Comparison of ENCODE assay signal across 1 cellular context in genomic region chr16:15046692-15047376, GRCh38.
TF ChIP-seq lines count a peak whose summit lies in the region.

No MANE protein-coding gene starts in this region.

TF ChIP-seq in K562, 482 proteins besides CTCF, POLR2A, EP300 and RAD21 (continued from another document):
- TF ChIP-seq, protein P1, sequence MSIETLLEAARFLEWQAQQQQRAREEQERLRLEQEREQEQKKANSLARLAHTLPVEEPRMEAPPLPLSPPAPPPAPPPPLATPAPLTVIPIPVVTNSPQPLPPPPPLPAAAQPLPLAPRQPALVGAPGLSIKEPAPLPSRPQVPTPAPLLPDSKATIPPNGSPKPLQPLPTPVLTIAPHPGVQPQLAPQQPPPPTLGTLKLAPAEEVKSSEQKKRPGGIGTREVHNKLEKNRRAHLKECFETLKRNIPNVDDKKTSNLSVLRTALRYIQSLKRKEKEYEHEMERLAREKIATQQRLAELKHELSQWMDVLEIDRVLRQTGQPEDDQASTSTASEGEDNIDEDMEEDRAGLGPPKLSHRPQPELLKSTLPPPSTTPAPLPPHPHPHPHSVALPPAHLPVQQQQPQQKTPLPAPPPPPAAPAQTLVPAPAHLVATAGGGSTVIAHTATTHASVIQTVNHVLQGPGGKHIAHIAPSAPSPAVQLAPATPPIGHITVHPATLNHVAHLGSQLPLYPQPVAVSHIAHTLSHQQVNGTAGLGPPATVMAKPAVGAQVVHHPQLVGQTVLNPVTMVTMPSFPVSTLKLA (conservative IDR thresholded peaks at IDR 0.05) = no peak
- TF ChIP-seq, protein P2, sequence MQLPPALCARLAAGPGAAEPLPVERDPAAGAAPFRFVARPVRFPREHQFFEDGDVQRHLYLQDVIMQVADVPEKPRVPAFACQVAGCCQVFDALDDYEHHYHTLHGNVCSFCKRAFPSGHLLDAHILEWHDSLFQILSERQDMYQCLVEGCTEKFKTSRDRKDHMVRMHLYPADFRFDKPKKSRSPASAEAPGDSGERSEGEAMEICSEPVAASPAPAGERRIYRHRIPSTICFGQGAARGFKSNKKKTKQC (CRISPR knock-in tag; IDR thresholded peaks at IDR 0.05) = no peak
- TF ChIP-seq CBX1 (IDR thresholded peaks at IDR 0.05; ENCODE audit: low read depth) (no peak), NR2C2 (CRISPR knock-in tag; IDR thresholded peaks at IDR 0.05) (no peak), NR2C2 (tag; IDR thresholded peaks at IDR 0.05) (no peak), PURB (CRISPR knock-in tag; IDR thresholded peaks at IDR 0.05; ENCODE audit: low read depth) (no peak), SRSF7 (optimal IDR thresholded peaks at IDR 0.05; ENCODE audit: low read depth, low read length) (no peak), NBN (IDR thresholded peaks at IDR 0.05; ENCODE audit: low read depth) (no peak), FUS (optimal IDR thresholded peaks at IDR 0.05; ENCODE audit: low read depth, low read length) (no peak), JUN (IDR thresholded peaks at IDR 0.05; ENCODE audit: borderline replicate concordance, low read depth, low read length) (no peak), JUN (CRISPR knock-in tag; IDR thresholded peaks at IDR 0.05; ENCODE audit: borderline replicate concordance) (no peak), BACH1 (tag; IDR thresholded peaks at IDR 0.05) (no peak), KDM1A (IDR thresholded peaks at IDR 0.05) (peak in 1 of 2 experiments; percentile 55; a peak in 2 of 4 replicates), ZNF316 (IDR thresholded peaks at IDR 0.05) (peak; percentile 61), SMARCA5 (IDR thresholded peaks at IDR 0.05) (peak; percentile 76), MEF2D (tag; conservative IDR thresholded peaks at IDR 0.05; ENCODE audit: low read depth) (no peak), C11orf30 (IDR thresholded peaks at IDR 0.05; ENCODE audit: low read depth) (peak; percentile 45; the same call in 1 of the 2 replicates), ZNF408 (CRISPR knock-in tag; IDR thresholded peaks at IDR 0.05; ENCODE audit: low read depth) (no peak), ZNF512 (tag; IDR thresholded peaks at IDR 0.05) (no peak), ELF4 (CRISPR knock-in tag; IDR thresholded peaks at IDR 0.05) (no peak), ZNF384 (IDR thresholded peaks at IDR 0.05; ENCODE audit: low read depth, low read length) (peak; percentile 58; the same call in 1 of the 2 replicates), ZNF639 (CRISPR knock-in tag; conservative IDR thresholded peaks at IDR 0.05 in 1 of 2, IDR thresholded peaks at IDR 0.05 in 1 of 2) (no peak), CREM (IDR thresholded peaks at IDR 0.05; ENCODE audit: low read depth) (no peak), ADNP (tag; IDR thresholded peaks at IDR 0.05) (no peak), TEAD4 (IDR thresholded peaks at IDR 0.05; ENCODE audit: low read length) (no peak), TEAD4 (CRISPR knock-in tag; IDR thresholded peaks at IDR 0.05; ENCODE audit: borderline replicate concordance) (no peak), TRIM24 (IDR thresholded peaks at IDR 0.05) (no peak), HNRNPLL (IDR thresholded peaks at IDR 0.05; ENCODE audit: low read depth, low read length, poor library complexity, severe bottlenecking) (no peak), ZNF253 (CRISPR knock-in tag; conservative IDR thresholded peaks at IDR 0.05) (no peak), STAT5A (IDR thresholded peaks at IDR 0.05; ENCODE audit: borderline replicate concordance, low read length) (no peak), ZNF121 (CRISPR knock-in tag; conservative IDR thresholded peaks at IDR 0.05) (peak; percentile 99), ZNF263 (CRISPR knock-in tag; IDR thresholded peaks at IDR 0.05; ENCODE audit: borderline replicate concordance) (no peak), FOXA3 (CRISPR knock-in tag; conservative IDR thresholded peaks at IDR 0.05 in 1 of 2, IDR thresholded peaks at IDR 0.05 in 1 of 2) (no peak)
- TF ChIP-seq, protein P3, sequence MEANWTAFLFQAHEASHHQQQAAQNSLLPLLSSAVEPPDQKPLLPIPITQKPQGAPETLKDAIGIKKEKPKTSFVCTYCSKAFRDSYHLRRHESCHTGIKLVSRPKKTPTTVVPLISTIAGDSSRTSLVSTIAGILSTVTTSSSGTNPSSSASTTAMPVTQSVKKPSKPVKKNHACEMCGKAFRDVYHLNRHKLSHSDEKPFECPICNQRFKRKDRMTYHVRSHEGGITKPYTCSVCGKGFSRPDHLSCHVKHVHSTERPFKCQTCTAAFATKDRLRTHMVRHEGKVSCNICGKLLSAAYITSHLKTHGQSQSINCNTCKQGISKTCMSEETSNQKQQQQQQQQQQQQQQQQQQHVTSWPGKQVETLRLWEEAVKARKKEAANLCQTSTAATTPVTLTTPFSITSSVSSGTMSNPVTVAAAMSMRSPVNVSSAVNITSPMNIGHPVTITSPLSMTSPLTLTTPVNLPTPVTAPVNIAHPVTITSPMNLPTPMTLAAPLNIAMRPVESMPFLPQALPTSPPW (CRISPR knock-in tag; IDR thresholded peaks at IDR 0.05) = no peak
- TF ChIP-seq, protein P4, sequence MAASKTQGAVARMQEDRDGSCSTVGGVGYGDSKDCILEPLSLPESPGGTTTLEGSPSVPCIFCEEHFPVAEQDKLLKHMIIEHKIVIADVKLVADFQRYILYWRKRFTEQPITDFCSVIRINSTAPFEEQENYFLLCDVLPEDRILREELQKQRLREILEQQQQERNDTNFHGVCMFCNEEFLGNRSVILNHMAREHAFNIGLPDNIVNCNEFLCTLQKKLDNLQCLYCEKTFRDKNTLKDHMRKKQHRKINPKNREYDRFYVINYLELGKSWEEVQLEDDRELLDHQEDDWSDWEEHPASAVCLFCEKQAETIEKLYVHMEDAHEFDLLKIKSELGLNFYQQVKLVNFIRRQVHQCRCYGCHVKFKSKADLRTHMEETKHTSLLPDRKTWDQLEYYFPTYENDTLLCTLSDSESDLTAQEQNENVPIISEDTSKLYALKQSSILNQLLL (CRISPR knock-in tag; IDR thresholded peaks at IDR 0.05; ENCODE audit: borderline replicate concordance) = no peak
- TF ChIP-seq, protein P5, sequence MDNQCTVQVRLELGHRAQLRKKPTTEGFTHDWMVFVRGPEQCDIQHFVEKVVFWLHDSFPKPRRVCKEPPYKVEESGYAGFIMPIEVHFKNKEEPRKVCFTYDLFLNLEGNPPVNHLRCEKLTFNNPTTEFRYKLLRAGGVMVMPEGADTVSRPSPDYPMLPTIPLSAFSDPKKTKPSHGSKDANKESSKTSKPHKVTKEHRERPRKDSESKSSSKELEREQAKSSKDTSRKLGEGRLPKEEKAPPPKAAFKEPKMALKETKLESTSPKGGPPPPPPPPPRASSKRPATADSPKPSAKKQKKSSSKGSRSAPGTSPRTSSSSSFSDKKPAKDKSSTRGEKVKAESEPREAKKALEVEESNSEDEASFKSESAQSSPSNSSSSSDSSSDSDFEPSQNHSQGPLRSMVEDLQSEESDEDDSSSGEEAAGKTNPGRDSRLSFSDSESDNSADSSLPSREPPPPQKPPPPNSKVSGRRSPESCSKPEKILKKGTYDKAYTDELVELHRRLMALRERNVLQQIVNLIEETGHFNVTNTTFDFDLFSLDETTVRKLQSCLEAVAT (IDR thresholded peaks at IDR 0.05) = no peak
